ENCODE assay signal across 16 cellular contexts in genomic region chr5:178387856-178388190, GRCh38.
A peak's percentile ranks its signal among the peaks of the same experiment; 100 is the strongest.
DNase-seq lines count a peak whose midpoint lies in the region; ATAC-seq and TF ChIP-seq lines count a peak whose summit lies in the region.
"Had no signal": no experiment of that assay in that cellular context is flagged by ENCODE, and none has a peak within 500 bp of the region (broad histone marks: within the 10 kb centered on the region; RNA-seq: fewer than 3 reads in every experiment).

No MANE protein-coding gene starts in this region.

- H3K9me3 ChIP-seq in H9 (ENCODE audit: control insufficient read depth, low read depth, low read length) (no peaks in the 10 kb centered on the region), mesodermal cell (ENCODE audit: control insufficient read depth, low read length) (no peaks in the 10 kb centered on the region), sigmoid colon (no peaks in the 10 kb centered on the region)

- H3K4me1 Mint-ChIP-seq in H9 (peaks cover 28 to 65% of the 10 kb centered on the region in 2 experiments), WTC11 (peaks cover 43% of the 10 kb centered on the region)

- no peak for TF ChIP-seq POLR2A in sigmoid colon (IDR thresholded peaks at IDR 0.05)

- H3K23ac ChIP-seq in H9 (ENCODE audit: insufficient read length, low read depth, low read length), result no peak overlapping the region

- peaks cover 5% of the 10 kb centered on the region; the same call in 1 of the 2 replicates for H3K4me1 ChIP-seq in H9 (ENCODE audit: insufficient read depth, low read length)
- peaks cover 15% of the 10 kb centered on the region for H3K4me1 ChIP-seq in mesodermal cell (ENCODE audit: control insufficient read depth, insufficient read depth, low read length, poor library complexity, severe bottlenecking)
- H3K4me1 ChIP-seq in sigmoid colon, result peaks cover 0 to 8% (median 4%) of the 10 kb centered on the region in 4 donors
- H3K4me1 ChIP-seq: SJSA1 had no signal

- no peak overlapping the region; a peak in 1 of 7 replicates for H3K27ac Mint-ChIP-seq in H9
- H3K27ac Mint-ChIP-seq in WTC11, result no peak overlapping the region

- intact Hi-C loops in sigmoid colon (cut with DNase I), result no loop called here

- H2AK5ac ChIP-seq in H9 (ENCODE audit: insufficient read length, low read length), result no peak overlapping the region

- H3K4me3 Mint-ChIP-seq in H9, result no peak overlapping the region
- H3K4me3 Mint-ChIP-seq in WTC11, result no peak overlapping the region

- H3K4me3 ChIP-seq in mesodermal cell (ENCODE audit: extremely low read depth, insufficient read depth, low read length, poor library complexity, severe bottlenecking), result no peak overlapping the region
- no peak overlapping the region for H3K4me3 ChIP-seq in sigmoid colon
- H3K4me3 ChIP-seq: SJSA1 had no signal

- H4K8ac ChIP-seq in H9 (replicated peaks; ENCODE audit: insufficient read length, low read depth, low read length), result no peak overlapping the region

- no peaks in the 10 kb centered on the region; a peak in 1 of 5 replicates for H3K9me3 Mint-ChIP-seq in H9
- no peaks in the 10 kb centered on the region for H3K9me3 Mint-ChIP-seq in WTC11

- TF ChIP-seq EP300 in sigmoid colon (IDR thresholded peaks at IDR 0.05), result no peak

- H3K36me3 ChIP-seq in mesodermal cell (ENCODE audit: control insufficient read depth, insufficient read depth, low read length), result no peaks in the 10 kb centered on the region
- no peaks in the 10 kb centered on the region for H3K36me3 ChIP-seq in sigmoid colon
- H3K36me3 ChIP-seq: SJSA1 had no signal

- CTCF ChIA-PET in WTC11 (lab: Charles Lee), result interaction anchor here (1.3 kb wide), 2 partner anchors 10 to 104 kb away, joined by 3 to 4 read pairs; no protein-coding TSS in a partner anchor

- no peak overlapping the region for H3K4me2 ChIP-seq in H9 (ENCODE audit: insufficient read depth, insufficient read length, low read length)

- DNase-seq in H9 (peak; percentile 14), WTC11 (ENCODE audit: low spot score) (peak; percentile 9), sigmoid colon (peak; percentile 34), NAMALWA (ENCODE audit: low spot score) (no peak)
- DNase-seq in stimulated activated naive CD4-positive, alpha-beta T cell treated with Interleukin-2 at 50 U/mL for 16 hours (lab: John Stamatoyannopoulos, UW), result no peak
- DNase-seq: COR-L47, NCI-H1436, NCI-H2081 treated with DMSO at 0.1 percent for 48 hours, NCI-H510A treated with DMSO at 0.1 percent for 48 hours, NCI-H82, PC-3 had no signal

- H3K27ac ChIP-seq in H9 (ENCODE audit: insufficient read length, low read depth, low read length) (no peak overlapping the region), mesodermal cell (ENCODE audit: low read depth, low read length, severe bottlenecking) (peak overlapping the region; percentile 23), sigmoid colon (no peak overlapping the region)
- H3K27ac ChIP-seq: RWPE1, SJSA1 had no signal

- H3K36me3 Mint-ChIP-seq in H9 (ENCODE audit: insufficient read depth in 1 of 3, low read depth in 3 of 3) (no peaks in the 10 kb centered on the region), WTC11 (no peaks in the 10 kb centered on the region)

- POLR2A ChIA-PET in WTC11 (lab: Charles Lee), result no interaction called here

- H4K5ac ChIP-seq in H9 (ENCODE audit: insufficient read length, low read depth, low read length), result no peak overlapping the region

- no peaks in the 10 kb centered on the region for H3K27me3 ChIP-seq in H9 (ENCODE audit: insufficient read depth, low read length)
- peaks cover 0 to 62% (median 9%) of the 10 kb centered on the region in 3 donors for H3K27me3 ChIP-seq in sigmoid colon
- H3K27me3 ChIP-seq: SJSA1 had no signal

- H2BK20ac ChIP-seq in H9 (ENCODE audit: low read depth, low read length, poor library complexity, severe bottlenecking), result no peak overlapping the region

- H4K20me1 ChIP-seq in H9 (ENCODE audit: control insufficient read depth, insufficient read depth, insufficient read length), result no peaks in the 10 kb centered on the region

- no peak overlapping the region for H3K56ac ChIP-seq in H9 (ENCODE audit: insufficient read length, low read depth, low read length)

- H3K79me1 ChIP-seq in H9 (ENCODE audit: insufficient read depth, low read depth, low read length, poor library complexity, severe bottlenecking), result no peaks in the 10 kb centered on the region

- H2BK5ac ChIP-seq in H9 (ENCODE audit: insufficient read length, low read length), result no peak overlapping the region

- H3K14ac ChIP-seq in H9 (ENCODE audit: insufficient read depth, low read length), result no peak overlapping the region

- H3K18ac ChIP-seq in H9 (ENCODE audit: insufficient read length, low read depth, low read length), result no peak overlapping the region

- H3T11ph ChIP-seq in H9 (ENCODE audit: low read length), result no peak overlapping the region

- H2BK120ac ChIP-seq in H9 (ENCODE audit: low read depth, low read length, poor library complexity, severe bottlenecking), result no peak overlapping the region

- no peak overlapping the region for H4K91ac ChIP-seq in H9 (ENCODE audit: insufficient read length, low read depth, low read length)

- no peak for ATAC-seq in WTC11
- no peak for ATAC-seq in HG03135 (IDR thresholded peaks at IDR 0.05; ENCODE audit: unreplicated experiment)
- no peak for ATAC-seq in GM19463 (IDR thresholded peaks at IDR 0.05; ENCODE audit: unreplicated experiment)
- ATAC-seq: PC-3 had no signal

- H2BK12ac ChIP-seq in H9 (ENCODE audit: insufficient read length, low read depth, low read length), result no peak overlapping the region

- TF ChIP-seq CTCF in H9 (conservative IDR thresholded peaks at IDR 0.05), result no peak
- no peak for TF ChIP-seq CTCF in WTC11 (IDR thresholded peaks at IDR 0.05)
- TF ChIP-seq CTCF in sigmoid colon (IDR thresholded peaks at IDR 0.05), result no peak

- H3K4ac ChIP-seq in H9 (ENCODE audit: low read depth, low read length), result no peak overlapping the region

- no peaks in the 10 kb centered on the region for H3K23me2 ChIP-seq in H9 (ENCODE audit: insufficient read length, low read depth, low read length, poor library complexity, severe bottlenecking)

- no peak overlapping the region for H3K9ac ChIP-seq in H9 (ENCODE audit: extremely low read depth, insufficient read length, low read length)

- H2AFZ ChIP-seq in H9 (ENCODE audit: low read length), result no peak overlapping the region

- no peaks in the 10 kb centered on the region; the same call in none of the 2 replicates for H3K27me3 Mint-ChIP-seq in H9 (ENCODE audit: low read depth)
- no peaks in the 10 kb centered on the region for H3K27me3 Mint-ChIP-seq in WTC11 (ENCODE audit: low read depth)

- no peaks in the 10 kb centered on the region for H3K79me2 ChIP-seq in H9 (ENCODE audit: insufficient read depth, low read length)

- WGBS in H9 (ENCODE audit: extremely low coverage, insufficient read length, low lambda C conversion rate), result no CpG with 5 or more reads among the region's 7 CpGs
- WGBS in mesodermal cell (ENCODE audit: insufficient coverage in 2 of 2), 2 experiments, result 94% methylated on average over 7 of the region's 7 CpGs
- WGBS in sigmoid colon, 2 donors, result 90 to 92% methylated on average over 7 of the region's 7 CpGs

- H2BK15ac ChIP-seq in H9 (ENCODE audit: low read depth, low read length), result no peak overlapping the region

TF ChIP-seq in WTC11, 78 proteins besides CTCF, POLR2A, EP300 and RAD21:
- no peak for TF ChIP-seq ZNF232 (CRISPR knock-in tag; IDR thresholded peaks at IDR 0.05)
- TF ChIP-seq NFE2L1 (CRISPR knock-in tag; IDR thresholded peaks at IDR 0.05), result no peak
- no peak for TF ChIP-seq MXD4 (CRISPR knock-in tag; IDR thresholded peaks at IDR 0.05; ENCODE audit: borderline replicate concordance)
- no peak for TF ChIP-seq E2F4 (CRISPR knock-in tag; IDR thresholded peaks at IDR 0.05; ENCODE audit: borderline replicate concordance, low read depth)
- no peak for TF ChIP-seq ZNF219 (CRISPR knock-in tag; IDR thresholded peaks at IDR 0.05; ENCODE audit: borderline replicate concordance)
- no peak for TF ChIP-seq CREM (CRISPR knock-in tag; IDR thresholded peaks at IDR 0.05)
TF ChIP-seq in WTC11: peak in this region for 0.

Comparison
In these comparisons a context has a peak if more than half of its experiments do, and no peak if none do; other contexts are left out.
1. DNase-seq: peak in H9 (single experiment), WTC11 (single experiment) and sigmoid colon (single experiment); none in NAMALWA (single experiment) and stimulated activated naive CD4-positive, alpha-beta T cell treated with Interleukin-2 at 50 U/mL for 16 hours (single experiment).